Comparison of ENCODE assay signal across 10 cellular contexts in the genomic region with DNA sequence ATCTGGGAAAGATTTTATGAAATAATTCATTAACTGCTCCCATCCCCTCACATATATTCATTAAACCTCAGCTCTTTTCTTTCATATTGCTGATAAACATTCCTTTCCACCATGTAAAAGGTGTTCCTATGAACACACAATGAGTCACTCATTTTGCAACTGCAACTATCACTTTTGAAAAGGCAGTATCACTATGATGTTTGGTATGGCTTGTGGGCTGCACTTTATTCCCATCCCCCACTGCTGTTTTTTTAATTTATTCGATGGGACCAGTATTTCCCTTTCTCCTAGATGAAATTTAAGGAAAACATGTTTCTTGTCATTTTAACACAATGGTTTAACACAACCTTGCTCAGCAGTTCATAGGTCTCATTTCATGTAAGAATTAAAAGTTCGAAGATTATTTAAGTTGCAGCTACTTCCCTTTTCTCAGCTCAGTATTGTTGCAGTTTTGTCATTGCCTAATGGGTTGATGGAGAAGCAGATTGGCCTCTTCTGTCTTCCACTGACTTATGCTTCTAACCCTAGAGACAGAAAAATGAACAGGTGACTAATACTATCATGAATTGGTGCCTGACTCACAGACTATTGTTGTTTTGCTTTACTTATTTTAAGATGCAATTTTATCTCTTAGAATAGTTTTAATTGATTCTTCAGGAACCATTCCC.
DNase-seq lines count a peak whose midpoint lies in the region; ATAC-seq lines count a peak whose summit lies in the region.
"Had no signal": no experiment of that assay in that cellular context is flagged by ENCODE, and none has a peak within 500 bp of the region (broad histone marks: within the 10 kb centered on the region; RNA-seq: fewer than 3 reads in every experiment).

No MANE protein-coding gene starts in this region.

- H3K79me2 ChIP-seq in mesendoderm (ENCODE audit: control insufficient read depth, insufficient read depth, low read length) = no peaks in the 10 kb centered on the region

- no peak overlapping the region for H3K4me2 ChIP-seq in mesendoderm (ENCODE audit: low read length)

- no peak overlapping the region for H2BK5ac ChIP-seq in mesendoderm (ENCODE audit: low read length)

- H3K23ac ChIP-seq in mesendoderm (ENCODE audit: low read length) = no peak overlapping the region

- no peak overlapping the region for H2AK5ac ChIP-seq in mesendoderm (ENCODE audit: low read length)

- no peak overlapping the region for H2BK15ac ChIP-seq in mesendoderm (replicated peaks; ENCODE audit: low read depth)

- H3K18ac ChIP-seq in mesendoderm (ENCODE audit: low read length) = no peak overlapping the region

- H3K9ac ChIP-seq in mesendoderm (ENCODE audit: low read length) = no peak overlapping the region

- no CpG with 5 or more reads among the region's 2 CpGs for WGBS in mesendoderm (ENCODE audit: extremely low coverage, insufficient coverage, low lambda C conversion rate)

- H3K27ac ChIP-seq in mesendoderm (ENCODE audit: low read depth, low read length) = no peak overlapping the region
- H3K27ac ChIP-seq: vagina had no signal

- no peak overlapping the region for H4K8ac ChIP-seq in mesendoderm (ENCODE audit: low read depth, low read length)

- H3K4ac ChIP-seq in mesendoderm (ENCODE audit: low read depth, low read length) = no peak overlapping the region

- H3K56ac ChIP-seq in mesendoderm (ENCODE audit: low read length) = no peak overlapping the region

- no peak overlapping the region for H4K5ac ChIP-seq in mesendoderm (ENCODE audit: low read length)

- no peaks in the 10 kb centered on the region for H3K36me3 ChIP-seq in mesendoderm (ENCODE audit: control insufficient read depth, insufficient read depth, low read length)
- H3K36me3 ChIP-seq: vagina had no signal

- no peak overlapping the region for H2BK120ac ChIP-seq in mesendoderm (ENCODE audit: low read depth, low read length)

- ATAC-seq in GM18498 (IDR thresholded peaks at IDR 0.05; ENCODE audit: unreplicated experiment) (peak; percentile 96), GM21390 (IDR thresholded peaks at IDR 0.05; ENCODE audit: unreplicated experiment) (peak; percentile 97), HG03342 (IDR thresholded peaks at IDR 0.05; ENCODE audit: unreplicated experiment) (peak; percentile 95)

- H3K27me3 ChIP-seq in mesendoderm (ENCODE audit: insufficient read depth, low read length, poor library complexity) = no peaks in the 10 kb centered on the region
- H3K27me3 ChIP-seq: vagina had no signal

- peak; percentile 44 for DNase-seq in SW480 (ENCODE audit: low spot score)
- DNase-seq in dedifferentiated amniotic fluid mesenchymal stem cell (ENCODE audit: extremely low spot score) = no peak
- DNase-seq in hippocampal formation (lab: John Stamatoyannopoulos, UW) = no peak
- DNase-seq in mesendoderm = no peak
- DNase-seq in NCI-H82 treated with DMSO at 0.1 percent for 48 hours (lab: John Stamatoyannopoulos, UW; ENCODE audit: unreplicated experiment) = no peak
- DNase-seq: NCI-H2029 treated with DMSO at 0.1 percent for 48 hours had no signal

- H3K79me1 ChIP-seq in mesendoderm (ENCODE audit: low read length) = no peaks in the 10 kb centered on the region

- H3K4me3 ChIP-seq in mesendoderm (ENCODE audit: low read length) = no peak overlapping the region
- H3K4me3 ChIP-seq: vagina had no signal

- no peaks in the 10 kb centered on the region for H3K4me1 ChIP-seq in mesendoderm (ENCODE audit: control insufficient read depth, low read depth, low read length)
- H3K4me1 ChIP-seq: vagina had no signal
